Comparison of ENCODE assay signal across 8 cellular contexts in the genomic region with DNA sequence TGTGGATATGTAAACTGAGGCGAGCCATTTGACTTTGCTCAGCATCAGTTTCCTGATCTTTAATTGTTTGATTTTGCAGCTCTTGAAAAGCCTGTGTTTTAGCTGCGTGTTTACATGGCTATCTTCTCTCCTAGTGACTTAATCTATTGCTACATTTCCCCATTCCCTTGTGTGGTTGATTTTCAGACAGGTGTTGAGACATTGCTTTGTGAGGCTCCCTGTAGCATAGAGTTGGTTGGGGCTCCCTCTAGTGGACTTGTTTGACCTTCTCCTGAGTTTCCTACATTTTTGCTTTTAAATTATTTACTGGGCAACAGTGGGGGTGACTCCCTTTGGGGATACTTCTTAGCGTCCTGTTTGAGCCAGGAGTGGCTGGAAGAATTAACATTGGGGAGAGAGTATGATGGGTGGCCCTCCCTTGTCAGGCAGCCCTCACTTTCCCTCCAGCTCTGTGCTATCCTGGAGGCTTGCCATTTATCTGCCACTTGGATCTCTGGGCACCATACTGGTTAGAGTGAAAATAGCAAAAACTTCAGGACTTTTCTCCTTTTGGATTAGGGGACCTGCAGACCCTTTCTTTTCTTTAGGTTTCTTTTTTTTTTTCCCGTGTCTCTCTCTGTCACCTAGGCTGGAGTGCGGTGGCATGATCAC. TPM values are rescaled to one million over a fixed set of nuclear protein-coding genes. Genes with fewer than 3 reads are reported as not detected.
DNase-seq lines count a peak whose midpoint lies in the region; ATAC-seq, FAIRE-seq and TF ChIP-seq lines count a peak whose summit lies in the region.

No MANE protein-coding gene starts in this region.

- H3K9ac ChIP-seq in neural progenitor cell: no peak overlapping the region

- H3K79me2 ChIP-seq in neural progenitor cell (ENCODE audit: low read depth): no peaks in the 10 kb centered on the region

- DNase-seq in AG08395 (ENCODE audit: low spot score) (peak; percentile 88), GM19239 (ENCODE audit: insufficient read length, low spot score) (peak; percentile 75), MG63 (peak; percentile 27), RKO (ENCODE audit: low spot score) (peak; percentile 84), fibroblast of pulmonary artery (ENCODE audit: low read depth) (peak; percentile 95), neural progenitor cell (ENCODE audit: low spot score) (peak; percentile 84), tibial artery (peak in 1 of 2 donors; percentile 56)
- DNase-seq in activated T-cell treated with anti-CD3 and anti-CD28 coated beads, Interleukin-2, amount 50 U/mL, for 72 hours: peak; percentile 66 to 77

- peak; percentile 91 to 97 for ATAC-seq in activated T-cell treated with anti-CD3 and anti-CD28 coated beads, Interleukin-2, amount 50 U/mL, for 72 hours (replicated peaks in 1 of 2)

- no peaks in the 10 kb centered on the region for H3K9me3 ChIP-seq in MG63
- H3K9me3 ChIP-seq in neural progenitor cell (ENCODE audit: low read depth): no peaks in the 10 kb centered on the region
- no peaks in the 10 kb centered on the region for H3K9me3 ChIP-seq in tibial artery

- H3K4me3 ChIP-seq in MG63: no peak overlapping the region
- no peak overlapping the region for H3K4me3 ChIP-seq in fibroblast of pulmonary artery (replicated peaks; ENCODE audit: low read depth, low read length)
- no peak overlapping the region for H3K4me3 ChIP-seq in neural progenitor cell
- no peak overlapping the region for H3K4me3 ChIP-seq in tibial artery

- TF ChIP-seq CTCF in fibroblast of pulmonary artery (IDR thresholded peaks at IDR 0.05; ENCODE audit: low read length, missing control alignments) (peak; percentile 82), neural progenitor cell (IDR thresholded peaks at IDR 0.05) (peak; percentile 89), tibial artery (IDR thresholded peaks at IDR 0.05) (peak; percentile 78 to 79)

- no peaks in the 10 kb centered on the region for H3F3A ChIP-seq in neural progenitor cell (ENCODE audit: low read depth)

- H3K27ac ChIP-seq in neural progenitor cell (no peak overlapping the region), tibial artery (no peak overlapping the region)

- peak; percentile 93 for FAIRE-seq in GM19239 (lab: Jason Lieb, UNC)

- H3K4me3 Mint-ChIP-seq in activated T-cell treated with anti-CD3 and anti-CD28 coated beads, Interleukin-2, amount 50 U/mL, for 72 hours: no peak overlapping the region
- no peak overlapping the region for H3K4me3 Mint-ChIP-seq in neural progenitor cell

- H3K9me3 Mint-ChIP-seq in activated T-cell treated with anti-CD3 and anti-CD28 coated beads, Interleukin-2, amount 50 U/mL, for 72 hours: no peaks in the 10 kb centered on the region
- H3K9me3 Mint-ChIP-seq in neural progenitor cell: no peaks in the 10 kb centered on the region

- H3K27me3 Mint-ChIP-seq in activated T-cell treated with anti-CD3 and anti-CD28 coated beads, Interleukin-2, amount 50 U/mL, for 72 hours (ENCODE audit: low read depth): no peaks in the 10 kb centered on the region
- peaks cover 2% of the 10 kb centered on the region for H3K27me3 Mint-ChIP-seq in neural progenitor cell (ENCODE audit: insufficient read depth, low read depth)

- H3K36me3 Mint-ChIP-seq in activated T-cell treated with anti-CD3 and anti-CD28 coated beads, Interleukin-2, amount 50 U/mL, for 72 hours (ENCODE audit: insufficient read depth in 2 of 2): no peaks in the 10 kb centered on the region
- H3K36me3 Mint-ChIP-seq in neural progenitor cell: no peaks in the 10 kb centered on the region

- H3K4me1 ChIP-seq in neural progenitor cell: no peaks in the 10 kb centered on the region
- H3K4me1 ChIP-seq in tibial artery: no peaks in the 10 kb centered on the region

- no peak overlapping the region for H3K27ac Mint-ChIP-seq in activated T-cell treated with anti-CD3 and anti-CD28 coated beads, Interleukin-2, amount 50 U/mL, for 72 hours
- no peak overlapping the region for H3K27ac Mint-ChIP-seq in neural progenitor cell

- H3K4me2 ChIP-seq in neural progenitor cell: no peak overlapping the region

- intact Hi-C loops in tibial artery (cut with DNase I; ENCODE audit: low total_unique reads): loop anchor here (10.0 kb wide), 1 partner anchor 52 kb away; a partner anchor contains a TSS

- H2AFZ ChIP-seq in neural progenitor cell (replicated peaks): no peak overlapping the region

- H3K36me3 ChIP-seq in MG63: no peaks in the 10 kb centered on the region
- H3K36me3 ChIP-seq in neural progenitor cell: no peaks in the 10 kb centered on the region
- no peaks in the 10 kb centered on the region for H3K36me3 ChIP-seq in tibial artery

- H3K4me1 Mint-ChIP-seq in activated T-cell treated with anti-CD3 and anti-CD28 coated beads, Interleukin-2, amount 50 U/mL, for 72 hours (ENCODE audit: low read depth): peaks cover 10% of the 10 kb centered on the region
- H3K4me1 Mint-ChIP-seq in neural progenitor cell: no peaks in the 10 kb centered on the region

- H3K27me3 ChIP-seq in MG63 (no peaks in the 10 kb centered on the region), neural progenitor cell (no peaks in the 10 kb centered on the region), tibial artery (no peaks in the 10 kb centered on the region)

- no peaks in the 10 kb centered on the region for H4K20me1 ChIP-seq in neural progenitor cell (ENCODE audit: low read depth)

RNA-seq across cellular contexts. Expression of a gene that starts 9.2 kb away (rescaled TPM):
- total RNA-seq in MG63 (2014; rRNA removed; shearing (Covaris generic); ENCODE audit: low replicate concordance): 5.7 and 6.2 TPM in 2 replicates
- 10 to 100 TPM; 45.4 to 52.7 TPM for total RNA-seq in activated T-cell treated with anti-CD3 and anti-CD28 coated beads, Interleukin-2, amount 50 U/mL, for 72 hours
- 20.7 and 20.8 TPM in 2 replicates for total RNA-seq in neural progenitor cell (ENCODE audit: low replicate concordance)

RNA-seq across cellular contexts. Expression of a gene that starts 11.7 kb away (rescaled TPM):
- total RNA-seq in MG63 (2014; rRNA removed; shearing (Covaris generic); ENCODE audit: low replicate concordance): not detected in 2 replicates
- 1 to 10 TPM in 1 of 2 donors, under 1 TPM in 1; 0.76 to 1.1 TPM for total RNA-seq in activated T-cell treated with anti-CD3 and anti-CD28 coated beads, Interleukin-2, amount 50 U/mL, for 72 hours
- total RNA-seq in neural progenitor cell (ENCODE audit: low replicate concordance): 0.12 TPM in 1 of 2 replicates, not detected in the other

RNA-seq across cellular contexts. Expression of a gene that starts 28.4 kb away (rescaled TPM):
- total RNA-seq in MG63 (2014; rRNA removed; shearing (Covaris generic); ENCODE audit: low replicate concordance): 12.9 and 16.8 TPM in 2 replicates
- 10 to 100 TPM; 19.3 to 26.7 TPM for total RNA-seq in activated T-cell treated with anti-CD3 and anti-CD28 coated beads, Interleukin-2, amount 50 U/mL, for 72 hours
- 10.2 and 34.8 TPM in 2 replicates for total RNA-seq in neural progenitor cell (ENCODE audit: low replicate concordance)

RNA-seq across cellular contexts. Expression of a gene that starts 48.1 kb away (rescaled TPM):
- not detected in 2 replicates for total RNA-seq in MG63 (2014; rRNA removed; shearing (Covaris generic); ENCODE audit: low replicate concordance)
- total RNA-seq in activated T-cell treated with anti-CD3 and anti-CD28 coated beads, Interleukin-2, amount 50 U/mL, for 72 hours: under 1 TPM; 0.09 to 0.24 TPM
- total RNA-seq in neural progenitor cell (ENCODE audit: low replicate concordance): 0.24 and 0.65 TPM in 2 replicates
